ENCODE assay signal across 13 cellular contexts in the genomic region with DNA sequence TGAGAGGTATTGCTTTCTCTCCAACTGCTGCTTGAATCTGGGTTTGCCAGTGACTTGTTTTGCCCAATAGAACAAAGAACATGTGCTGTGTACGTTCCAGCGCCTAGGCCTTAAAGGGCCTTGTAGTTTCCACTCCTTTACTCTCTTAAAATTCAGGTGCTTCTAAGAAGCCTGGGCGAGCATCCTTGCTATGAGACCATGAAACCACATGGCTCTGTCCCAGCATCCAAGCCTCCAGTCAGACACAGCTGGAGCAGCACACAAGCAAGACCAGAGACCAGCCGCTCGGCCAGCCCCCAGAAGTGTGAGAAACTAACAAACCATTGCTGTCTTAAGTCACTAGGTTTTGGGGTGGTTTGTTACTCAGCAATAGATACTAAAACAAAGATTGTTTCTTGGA. TPM values are rescaled to one million over a fixed set of nuclear protein-coding genes. Genes with fewer than 3 reads are reported as not detected.
DNase-seq lines count a peak whose midpoint lies in the region; ATAC-seq, FAIRE-seq and TF ChIP-seq lines count a peak whose summit lies in the region.
"Had no signal": no experiment of that assay in that cellular context is flagged by ENCODE, and none has a peak within 500 bp of the region (broad histone marks: within the 10 kb centered on the region; RNA-seq: fewer than 3 reads in every experiment).

No MANE protein-coding gene starts in this region.

- BruUV-seq in HepG2 (replicated peaks; lab: Mats Ljungman, UMichigan) = no TSS peak

- no peak for TF ChIP-seq CTCF in HepG2 (CRISPR knock-in tag; IDR thresholded peaks at IDR 0.05)
- TF ChIP-seq CTCF in right lobe of liver (IDR thresholded peaks at IDR 0.05) = no peak
- TF ChIP-seq CTCF in coronary artery (IDR thresholded peaks at IDR 0.05) = no peak
- no peak for TF ChIP-seq CTCF in neural progenitor cell (IDR thresholded peaks at IDR 0.05)

- POLR2A ChIA-PET in HepG2 (lab: Yijun Ruan, JAX) = interaction anchor here (1.1 kb wide), 1 partner anchor 277 kb away, joined by 4 read pairs; a partner anchor contains a TSS

- no peak for ATAC-seq in HepG2
- no peak for ATAC-seq in right lobe of liver

- FAIRE-seq in HepG2 (lab: Jason Lieb, UNC) (no peak), urothelium cell line (lab: Jason Lieb, UNC) (no peak)

- peaks cover 46% of the 10 kb centered on the region for H3K4me1 Mint-ChIP-seq in neural progenitor cell

- peaks cover 41% of the 10 kb centered on the region for H3F3A ChIP-seq in neural progenitor cell (ENCODE audit: low read depth)

- no peaks in the 10 kb centered on the region for H3K9me3 Mint-ChIP-seq in neural progenitor cell

- H2AFZ ChIP-seq in HepG2 (ENCODE audit: low read length) (peak overlapping the region; percentile 29), neural progenitor cell (replicated peaks) (no peak overlapping the region)

- H3K4me1 ChIP-seq in HepG2 (ENCODE audit: insufficient read depth, low read length) (peaks cover 43% of the 10 kb centered on the region), right lobe of liver (no peaks in the 10 kb centered on the region), neural progenitor cell (peaks cover 25% of the 10 kb centered on the region)

- DNase-seq in HepG2 (ENCODE audit: low spot score) = no peak
- no peak for DNase-seq in right lobe of liver
- DNase-seq in coronary artery (ENCODE audit: low spot score) = no peak
- DNase-seq in neural progenitor cell (ENCODE audit: low spot score) = no peak
- DNase-seq in urothelium cell line (ENCODE audit: low spot score) = no peak
- no peak for DNase-seq in NCI-H2029 treated with DMSO at 0.1 percent for 48 hours (lab: John Stamatoyannopoulos, UW)
- DNase-seq in KG1 (lab: John Stamatoyannopoulos, UW) = no peak
- no peak for DNase-seq in cerebellar nuclear complex (lab: John Stamatoyannopoulos, UW)
- DNase-seq: activated CD4-positive, CD25-positive, alpha-beta regulatory T cell treated with anti-CD3 and anti-CD28 coated beads, Interleukin-2, amount 50 U/mL, for 72 hours; NCI-H1092; NCI-H526; SK-N-SH; stimulated activated CD4-positive, alpha-beta T cell treated with anti-CD3 and anti-CD28 coated beads, Interleukin-2, amount 100 ng/mL, for 24 hours had no signal

- H3K36me3 ChIP-seq in HepG2 (replicated peaks in 1 of 2; ENCODE audit: control insufficient read depth in 1 of 2, insufficient read depth in 2 of 2, low read length in 2 of 2) (no peaks in the 10 kb centered on the region), right lobe of liver (no peaks in the 10 kb centered on the region), neural progenitor cell (no peaks in the 10 kb centered on the region)

- no peak overlapping the region for H3K4me3 Mint-ChIP-seq in neural progenitor cell

- WGBS in HepG2 (ENCODE audit: low lambda C conversion rate) = 27% methylated on average over 5 of the region's 5 CpGs
- 80% methylated on average over 4 of the region's 5 CpGs for WGBS in right lobe of liver (ENCODE audit: insufficient coverage, low coverage, low lambda C conversion rate, missing lambda C conversion rate)

- H3K9me3 ChIP-seq in HepG2 (ENCODE audit: low read length) = no peaks in the 10 kb centered on the region
- H3K9me3 ChIP-seq in right lobe of liver = no peaks in the 10 kb centered on the region
- H3K9me3 ChIP-seq in neural progenitor cell (ENCODE audit: low read depth) = no peaks in the 10 kb centered on the region
- H3K9me3 ChIP-seq: SK-N-SH had no signal

- H4K20me1 ChIP-seq in HepG2 (ENCODE audit: insufficient read depth, low read length) = no peaks in the 10 kb centered on the region
- no peaks in the 10 kb centered on the region for H4K20me1 ChIP-seq in neural progenitor cell (ENCODE audit: low read depth)

- H3K27ac Mint-ChIP-seq in neural progenitor cell = peak overlapping the region; percentile 95

- H3K4me3 ChIP-seq in HepG2 (replicated peaks in 1 of 3; ENCODE audit: insufficient read depth in 1 of 3, low read depth in 2 of 3, low read length in 3 of 3) = no peak overlapping the region
- H3K4me3 ChIP-seq in right lobe of liver = no peak overlapping the region
- no peak overlapping the region for H3K4me3 ChIP-seq in coronary artery
- H3K4me3 ChIP-seq in neural progenitor cell = no peak overlapping the region

- H3K79me2 ChIP-seq in HepG2 (ENCODE audit: insufficient read depth, low read length) (no peaks in the 10 kb centered on the region), neural progenitor cell (ENCODE audit: low read depth) (no peaks in the 10 kb centered on the region)

- intact Hi-C loops in HepG2 (cut with micrococcal nuclease; ENCODE audit: unreplicated experiment) = loop anchor here (5.0 to 10.0 kb wide), 2 partner anchors 97 to 200 kb away; a partner anchor contains a TSS
- intact Hi-C loops in right lobe of liver (cut with DNase I) = loop anchor here (10.0 kb wide), 1 partner anchor 90 kb away; no protein-coding TSS in a partner anchor

- CTCF ChIA-PET in HepG2 (lab: Yijun Ruan, JAX; ENCODE audit: low intra/inter-chr PET ratio, low total read pairs) = no interaction called here

- H3K9ac ChIP-seq in HepG2 (ENCODE audit: insufficient read depth, low read depth, low read length) (no peak overlapping the region), neural progenitor cell (no peak overlapping the region)
- H3K9ac ChIP-seq: SK-N-SH had no signal

- peaks cover 8% of the 10 kb centered on the region for H3K27me3 Mint-ChIP-seq in neural progenitor cell (ENCODE audit: insufficient read depth, low read depth)

- H3K27me3 ChIP-seq in HepG2 (ENCODE audit: control insufficient read depth in 1 of 2, insufficient read depth in 2 of 2, low read length in 2 of 2) = peaks cover 1 to 13% of the 10 kb centered on the region in 2 experiments; a peak in 2 of 5 replicates
- H3K27me3 ChIP-seq in right lobe of liver = no peaks in the 10 kb centered on the region
- no peaks in the 10 kb centered on the region for H3K27me3 ChIP-seq in neural progenitor cell

- H3K27ac ChIP-seq in HepG2 (ENCODE audit: extremely low read length, insufficient read depth, low read length) = no peak overlapping the region
- H3K27ac ChIP-seq in right lobe of liver = no peak overlapping the region
- peak overlapping the region; percentile 95 for H3K27ac ChIP-seq in coronary artery
- no peak overlapping the region for H3K27ac ChIP-seq in neural progenitor cell

- H3K36me3 Mint-ChIP-seq in neural progenitor cell = peaks cover 12% of the 10 kb centered on the region

- TF ChIP-seq RAD21 in HepG2 (CRISPR knock-in tag; IDR thresholded peaks at IDR 0.05) = no peak

- in situ Hi-C loops in HepG2 (cut with HindIII; ENCODE audit: extremely low pct_ligation_motif_present, low pct_unique_long_range_greater_than_20kb) = loop anchor here (5.0 kb wide), 1 partner anchor 92 kb away; no protein-coding TSS in a partner anchor

- TF ChIP-seq EP300 in HepG2 (IDR thresholded peaks at IDR 0.05; ENCODE audit: low read depth in 2 of 2, low read length in 2 of 2) (no peak), HepG2 (CRISPR knock-in tag; IDR thresholded peaks at IDR 0.05; ENCODE audit: borderline replicate concordance) (no peak)

- H3K4me2 ChIP-seq in HepG2 (ENCODE audit: low read depth, low read length) (no peak overlapping the region), neural progenitor cell (no peak overlapping the region)
- H3K4me2 ChIP-seq: SK-N-SH had no signal

- TF ChIP-seq POLR2A in HepG2 (IDR thresholded peaks at IDR 0.05; ENCODE audit: insufficient read depth in 1 of 2, low read depth in 2 of 2, low read length in 2 of 2) (no peak), right lobe of liver (IDR thresholded peaks at IDR 0.05) (no peak)

TF ChIP-seq in HepG2, 621 proteins besides CTCF, POLR2A, EP300 and RAD21:
- TF ChIP-seq, protein P1, sequence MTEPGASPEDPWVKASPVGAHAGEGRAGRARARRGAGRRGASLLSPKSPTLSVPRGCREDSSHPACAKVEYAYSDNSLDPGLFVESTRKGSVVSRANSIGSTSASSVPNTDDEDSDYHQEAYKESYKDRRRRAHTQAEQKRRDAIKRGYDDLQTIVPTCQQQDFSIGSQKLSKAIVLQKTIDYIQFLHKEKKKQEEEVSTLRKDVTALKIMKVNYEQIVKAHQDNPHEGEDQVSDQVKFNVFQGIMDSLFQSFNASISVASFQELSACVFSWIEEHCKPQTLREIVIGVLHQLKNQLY (CRISPR knock-in tag; IDR thresholded peaks at IDR 0.05) = no peak

RNA-seq across cellular contexts. Expression of a gene that starts 15.1 kb away (rescaled TPM):
- total RNA-seq in HepG2 (2016; rRNA removed; fragmentation: Illumina TruSeq; extraction: Trizol) (9.0 and 10.1 TPM in 2 replicates), right lobe of liver (10 to 100 TPM in 1 of 6 experiments, 1 to 10 TPM in 5; 3.4 to 11.7 (median 5.3) TPM), neural progenitor cell (ENCODE audit: low replicate concordance) (39.3 and 43.3 TPM in 2 replicates)
- total RNA-seq in HepG2 (2016; cell fraction: cytosol; rRNA removed; fragmentation: Illumina TruSeq; extraction: Trizol; ENCODE audit: low read depth) = 11.3 and 11.7 TPM in 2 replicates
- total RNA-seq in HepG2 (2016; cell fraction: insoluble cytoplasmic fraction; rRNA removed; fragmentation: Illumina TruSeq; extraction: Trizol) = 8.0 and 10.1 TPM in 2 replicates
- 16.5 and 22.8 TPM in 2 replicates for total RNA-seq in HepG2 (2016; cell fraction: membrane; rRNA removed; fragmentation: Illumina TruSeq; extraction: Trizol)
- 6.0 and 7.8 TPM in 2 replicates for total RNA-seq in HepG2 (2016; cell fraction: nucleus; rRNA removed; fragmentation: Illumina TruSeq; extraction: Trizol)
- 9.8 and 14.0 TPM in 2 replicates for polyA plus RNA-seq in HepG2 (2011; rRNA removed)
- 7.3 and 7.8 TPM in 2 replicates for polyA plus RNA-seq in HepG2 (2011; cell fraction: cytosol; rRNA removed)
- 14.5 and 15.1 TPM in 2 replicates for polyA plus RNA-seq in HepG2 (2011; cell fraction: nucleus; rRNA removed)
- 5.0 and 7.1 TPM in 2 replicates for polyA plus RNA-seq in HepG2 (2012)
- polyA plus RNA-seq in HepG2 (2016; cell fraction: cytosol; fragmentation: Illumina TruSeq; extraction: Trizol; ENCODE audit: low read depth) = 14.3 and 15.3 TPM in 2 replicates
- 9.3 and 10.6 TPM in 2 replicates for polyA plus RNA-seq in HepG2 (2016; cell fraction: insoluble cytoplasmic fraction; fragmentation: Illumina TruSeq; extraction: Trizol; ENCODE audit: low read depth)
- polyA plus RNA-seq in HepG2 (2016; cell fraction: membrane; fragmentation: Illumina TruSeq; extraction: Trizol; ENCODE audit: low read depth) = 17.5 and 25.2 TPM in 2 replicates
- 13.1 and 14.2 TPM in 2 replicates for polyA plus RNA-seq in HepG2 (2016; cell fraction: nucleus; fragmentation: Illumina TruSeq; extraction: Trizol; ENCODE audit: insufficient read depth, low read depth)
- polyA minus RNA-seq in HepG2 (2011; rRNA and poly(A)+ RNA removed; ENCODE audit: low replicate concordance) = 1.4 and 7.6 TPM in 2 replicates
- polyA minus RNA-seq in HepG2 (2011; cell fraction: cytosol; rRNA and poly(A)+ RNA removed) = 3.5 and 4.0 TPM in 2 replicates
- 4.4 and 5.0 TPM in 2 replicates for polyA minus RNA-seq in HepG2 (2011; cell fraction: nucleus; rRNA and poly(A)+ RNA removed)

Comparison
In these comparisons a context has a peak if more than half of its experiments do, and no peak if none do; other contexts are left out.
1. H3K27ac ChIP-seq: peak in coronary artery (2 of 2); none in HepG2 (single experiment), right lobe of liver (0 of 3) and neural progenitor cell (single experiment).